In genomic region chr1:169681094-169681493, GRCh38 we compare ENCODE assay signal across 11 cellular contexts. TPM values are rescaled to one million over a fixed set of nuclear protein-coding genes. Genes with fewer than 3 reads are reported as not detected.
A peak's percentile ranks its signal among the peaks of the same experiment; 100 is the strongest.
DNase-seq lines count a peak whose midpoint lies in the region; ATAC-seq and TF ChIP-seq lines count a peak whose summit lies in the region.
"Had no signal": no experiment of that assay in that cellular context is flagged by ENCODE, and none has a peak within 500 bp of the region (broad histone marks: within the 10 kb centered on the region; RNA-seq: fewer than 3 reads in every experiment).

No MANE protein-coding gene starts in this region.

- no peak for TF ChIP-seq POLR2A in prostate gland (IDR thresholded peaks at IDR 0.05)

- no peaks in the 10 kb centered on the region for H3K36me3 Mint-ChIP-seq in activated CD4-positive, alpha-beta T cell treated with anti-CD3 and anti-CD28 coated beads for 36 hours (ENCODE audit: low read depth)
- H3K36me3 Mint-ChIP-seq in natural killer cell treated with Interleukin-12 subunit alpha and Interleukin-12 subunit beta and Interleukin-15 and Interleukin-18, amount 100 ng/mL, for 72 hours = no peaks in the 10 kb centered on the region

- H3K9me3 ChIP-seq in prostate gland = no peaks in the 10 kb centered on the region
- H3K9me3 ChIP-seq: A549 had no signal

- H3K4me1 ChIP-seq in prostate gland (replicated peaks) = no peaks in the 10 kb centered on the region
- H3K4me1 ChIP-seq: A549 had no signal

- POLR2A ChIA-PET in activated CD4-positive, alpha-beta T cell treated with anti-CD3 and anti-CD28 coated beads for 36 hours (lab: Charles Lee) = interaction anchor here (1.4 kb wide), 1 partner anchor 12 kb away, joined by 10 read pairs; no protein-coding TSS in a partner anchor

- H3K27ac Mint-ChIP-seq in activated CD4-positive, alpha-beta T cell treated with anti-CD3 and anti-CD28 coated beads for 36 hours = peak overlapping the region; percentile 95
- peak overlapping the region; percentile 61 to 90 for H3K27ac Mint-ChIP-seq in natural killer cell treated with Interleukin-12 subunit alpha and Interleukin-12 subunit beta and Interleukin-15 and Interleukin-18, amount 100 ng/mL, for 72 hours

- no peak for TF ChIP-seq CTCF in prostate gland (IDR thresholded peaks at IDR 0.05)

- ATAC-seq in activated CD4-positive, alpha-beta T cell treated with anti-CD3 and anti-CD28 coated beads for 36 hours = peak; percentile 24
- peak; percentile 22 for ATAC-seq in GM21529 (IDR thresholded peaks at IDR 0.05; ENCODE audit: unreplicated experiment)
- ATAC-seq in HG03571 (IDR thresholded peaks at IDR 0.05; ENCODE audit: unreplicated experiment) = peak; percentile 23
- ATAC-seq in natural killer cell treated with Interleukin-12 subunit alpha and Interleukin-12 subunit beta and Interleukin-15 and Interleukin-18, amount 100 ng/mL, for 72 hours = peak; percentile 17 to 40
- ATAC-seq in HG02970 (IDR thresholded peaks at IDR 0.05; ENCODE audit: low FRiP score, unreplicated experiment) = no peak
- ATAC-seq: A549 had no signal

- H3K27me3 Mint-ChIP-seq in activated CD4-positive, alpha-beta T cell treated with anti-CD3 and anti-CD28 coated beads for 36 hours = no peaks in the 10 kb centered on the region
- H3K27me3 Mint-ChIP-seq in natural killer cell treated with Interleukin-12 subunit alpha and Interleukin-12 subunit beta and Interleukin-15 and Interleukin-18, amount 100 ng/mL, for 72 hours = no peaks in the 10 kb centered on the region

- no peak overlapping the region for H3K4me3 ChIP-seq in prostate gland
- H3K4me3 ChIP-seq: A549 had no signal

- H3K9me3 Mint-ChIP-seq in activated CD4-positive, alpha-beta T cell treated with anti-CD3 and anti-CD28 coated beads for 36 hours (ENCODE audit: low read depth) = no peaks in the 10 kb centered on the region
- H3K9me3 Mint-ChIP-seq in natural killer cell treated with Interleukin-12 subunit alpha and Interleukin-12 subunit beta and Interleukin-15 and Interleukin-18, amount 100 ng/mL, for 72 hours = no peaks in the 10 kb centered on the region

- WGBS in prostate gland = 25% methylated on average over 2 of the region's 2 CpGs

- H3K4me1 Mint-ChIP-seq in activated CD4-positive, alpha-beta T cell treated with anti-CD3 and anti-CD28 coated beads for 36 hours = peaks cover 58% of the 10 kb centered on the region
- H3K4me1 Mint-ChIP-seq in natural killer cell treated with Interleukin-12 subunit alpha and Interleukin-12 subunit beta and Interleukin-15 and Interleukin-18, amount 100 ng/mL, for 72 hours (ENCODE audit: low read depth in 2 of 2) = peaks cover 35 to 36% of the 10 kb centered on the region in 2 donors

- peak overlapping the region; percentile 57 for H3K4me3 Mint-ChIP-seq in activated CD4-positive, alpha-beta T cell treated with anti-CD3 and anti-CD28 coated beads for 36 hours
- peak overlapping the region; percentile 61 for H3K4me3 Mint-ChIP-seq in natural killer cell treated with Interleukin-12 subunit alpha and Interleukin-12 subunit beta and Interleukin-15 and Interleukin-18, amount 100 ng/mL, for 72 hours

- intact Hi-C loops in activated CD4-positive, alpha-beta T cell treated with anti-CD3 and anti-CD28 coated beads for 36 hours (cut with DNase I, micrococcal nuclease) = loop anchor here in 1 of 2 experiments (2.0 kb wide), 1 partner anchor 14 kb away; no protein-coding TSS in a partner anchor
- intact Hi-C loops in prostate gland (cut with DNase I) = no loop called here

- DNase-seq in activated CD4-positive, alpha-beta T cell treated with anti-CD3 and anti-CD28 coated beads for 36 hours = no peak
- DNase-seq in activated CD4-positive, alpha-beta T cell treated with anti-CD3 and anti-CD28 coated beads for 48 hours = no peak
- no peak for DNase-seq in natural killer cell treated with Interleukin-12 subunit alpha and Interleukin-12 subunit beta and Interleukin-15 and Interleukin-18, amount 100 ng/mL, for 72 hours (ENCODE audit: low spot score)
- DNase-seq in NCI-H1436 treated with DMSO at 0.1 percent for 48 hours (lab: John Stamatoyannopoulos, UW) (no peak), prostate gland (ENCODE audit: low spot score) (no peak)
- DNase-seq: aorta had no signal

- H3K27me3 ChIP-seq in prostate gland (replicated peaks; ENCODE audit: insufficient read depth) = no peaks in the 10 kb centered on the region

- H3K27ac ChIP-seq in prostate gland = no peak overlapping the region
- H3K27ac ChIP-seq: A549 had no signal

- CTCF ChIA-PET in activated CD4-positive, alpha-beta T cell treated with anti-CD3 and anti-CD28 coated beads for 36 hours (lab: Charles Lee) = interaction anchor here (0.6 to 5.4 kb wide), 9 partner anchors 11 to 95 kb away, joined by 3 to 52 read pairs (median 6); partner anchors contain the start of gene F5

- no peaks in the 10 kb centered on the region for H3K36me3 ChIP-seq in prostate gland

RNA-seq across cellular contexts. Expression of gene SELL, which starts 30.3 kb away (rescaled TPM):
- 100 to 1,000 TPM; 206 to 262 TPM for total RNA-seq in activated CD4-positive, alpha-beta T cell treated with anti-CD3 and anti-CD28 coated beads for 36 hours
- 10 to 100 TPM; 29.5 to 66.8 TPM for total RNA-seq in natural killer cell treated with Interleukin-12 subunit alpha and Interleukin-12 subunit beta and Interleukin-15 and Interleukin-18, amount 100 ng/mL, for 72 hours
- total RNA-seq in prostate gland = 1 to 10 TPM; 1.3 to 4.8 TPM
- total RNA-seq: LHCN-M2 had no signal

RNA-seq across cellular contexts. Expression of gene SELP, which starts 51.2 kb away (rescaled TPM):
- total RNA-seq in activated CD4-positive, alpha-beta T cell treated with anti-CD3 and anti-CD28 coated beads for 36 hours = 1 to 10 TPM in 1 of 2 experiments, under 1 TPM in 1; 0.50 to 1.4 TPM
- not detected for total RNA-seq in natural killer cell treated with Interleukin-12 subunit alpha and Interleukin-12 subunit beta and Interleukin-15 and Interleukin-18, amount 100 ng/mL, for 72 hours
- 10 to 100 TPM in 1 of 2 donors, 1 to 10 TPM in 1; 9.1 to 10.8 TPM for total RNA-seq in prostate gland
- total RNA-seq: LHCN-M2 had no signal

RNA-seq across cellular contexts. Expression of gene SELE, which starts 52.8 kb away (rescaled TPM):
- not detected for total RNA-seq in activated CD4-positive, alpha-beta T cell treated with anti-CD3 and anti-CD28 coated beads for 36 hours
- not detected for total RNA-seq in natural killer cell treated with Interleukin-12 subunit alpha and Interleukin-12 subunit beta and Interleukin-15 and Interleukin-18, amount 100 ng/mL, for 72 hours
- 1 to 10 TPM; 1.7 to 3.0 TPM for total RNA-seq in prostate gland
- total RNA-seq: LHCN-M2 had no signal

Comparison
In these comparisons a context has a peak if more than half of its experiments do, and no peak if none do; other contexts are left out.
1. RNA of gene SELL, which starts 30.3 kb away (total RNA-seq): 206 to 262 TPM in activated CD4-positive, alpha-beta T cell treated with anti-CD3 and anti-CD28 coated beads for 36 hours and 29.5 to 66.8 TPM in natural killer cell treated with Interleukin-12 subunit alpha and Interleukin-12 subunit beta and Interleukin-15 and Interleukin-18, amount 100 ng/mL, for 72 hours; 1.3 to 4.8 TPM in prostate gland; every median in the first group is over 4 times any median in the second.
2. RNA of gene SELP, which starts 51.2 kb away (total RNA-seq): 9.1 to 10.8 TPM in prostate gland; 0.50 to 1.4 TPM in activated CD4-positive, alpha-beta T cell treated with anti-CD3 and anti-CD28 coated beads for 36 hours and not detected in natural killer cell treated with Interleukin-12 subunit alpha and Interleukin-12 subunit beta and Interleukin-15 and Interleukin-18, amount 100 ng/mL, for 72 hours; every median in the first group is over 4 times any median in the second.